In genomic region chr6:108524528-108525218, GRCh38 we compare ENCODE assay signal across 32 cellular contexts. TPM values are rescaled to one million over a fixed set of nuclear protein-coding genes. Genes with fewer than 3 reads are reported as not detected.
A peak's percentile ranks its signal among the peaks of the same experiment; 100 is the strongest.
DNase-seq lines count a peak whose midpoint lies in the region; ATAC-seq, FAIRE-seq and TF ChIP-seq lines count a peak whose summit lies in the region.
"Had no signal": no experiment of that assay in that cellular context is flagged by ENCODE, and none has a peak within 500 bp of the region (broad histone marks: within the 10 kb centered on the region; RNA-seq: fewer than 3 reads in every experiment).

No MANE protein-coding gene starts in this region.

- no peak overlapping the region for H2BK120ac ChIP-seq in neuronal stem cell (ENCODE audit: low read depth, low read length)

- BruUV-seq in PC-3 (replicated peaks; lab: Mats Ljungman, UMichigan): no TSS peak

- H3K27me3 ChIP-seq in GM23248 (replicated peaks; ENCODE audit: insufficient read depth): no peaks in the 10 kb centered on the region
- H3K27me3 ChIP-seq in astrocyte (ENCODE audit: insufficient read depth, low read length): no peaks in the 10 kb centered on the region
- H3K27me3 ChIP-seq in neuronal stem cell (ENCODE audit: control insufficient read depth in 3 of 3, insufficient read depth in 3 of 3, low read depth in 1 of 3, low read length in 3 of 3): no peaks in the 10 kb centered on the region
- no peaks in the 10 kb centered on the region for H3K27me3 ChIP-seq in PC-3 (ENCODE audit: low read length)
- H3K27me3 ChIP-seq: foreskin keratinocyte, ovary, SJSA1, upper lobe of right lung had no signal

- H3K27me3 Mint-ChIP-seq in astrocyte (ENCODE audit: low read depth, unreplicated experiment) (peaks cover 1% of the 10 kb centered on the region), immature natural killer cell (ENCODE audit: low read depth in 3 of 3) (peaks cover 0 to 4% (median 2%) of the 10 kb centered on the region in 3 donors)
- H3K27me3 Mint-ChIP-seq: CD4-positive, CD25-positive, alpha-beta regulatory T cell; dendritic cell treated with granulocyte-macrophage colony-stimulating factor and Interleukin-4, amounts not matched to agents 40 ng/mL and 50 ng/mL, for 4 days; IgD-negative memory B cell; natural killer cell treated with Interleukin-12 subunit alpha and Interleukin-12 subunit beta and Interleukin-15 and Interleukin-18, amount 100 ng/mL, for 72 hours had no signal

- POLR2A ChIA-PET in PC-3 (lab: Charles Lee; ENCODE audit: unreplicated experiment): no interaction called here

- no peak overlapping the region for H2BK15ac ChIP-seq in neuronal stem cell (ENCODE audit: low read length)

- H4K20me1 ChIP-seq in GM23248 (ENCODE audit: insufficient read depth) (no peaks in the 10 kb centered on the region), astrocyte (ENCODE audit: insufficient read depth, low read length) (no peaks in the 10 kb centered on the region), PC-3 (ENCODE audit: low read length) (no peaks in the 10 kb centered on the region)

- H3K4me1 ChIP-seq in GM23248 (ENCODE audit: insufficient read depth) (no peaks in the 10 kb centered on the region), astrocyte (ENCODE audit: insufficient read depth, low read length) (no peaks in the 10 kb centered on the region), neuronal stem cell (ENCODE audit: control insufficient read depth in 2 of 2, insufficient read depth in 1 of 2, low read depth in 1 of 2, low read length in 2 of 2) (peaks cover 6 to 10% of the 10 kb centered on the region in 2 donors), PC-3 (ENCODE audit: insufficient read depth, low read length) (no peaks in the 10 kb centered on the region)
- H3K4me1 ChIP-seq: foreskin keratinocyte, lower lobe of right lung, SJSA1, upper lobe of right lung had no signal

- H3K27ac Mint-ChIP-seq in astrocyte (ENCODE audit: unreplicated experiment): peak overlapping the region; percentile 53
- H3K27ac Mint-ChIP-seq in immature natural killer cell: no peak overlapping the region
- H3K27ac Mint-ChIP-seq: activated CD4-positive, alpha-beta T cell treated with anti-CD3 and anti-CD28 coated beads, Interleukin-2, amount 10 ng/mL, durations not matched to agents 24 days and 14 days; activated naive CD4-positive, alpha-beta T cell treated with anti-CD3 and anti-CD28 coated beads, Interleukin-2, amount 50 U/mL, for 72 hours; CD4-positive, CD25-positive, alpha-beta regulatory T cell; dendritic cell treated with granulocyte-macrophage colony-stimulating factor and Interleukin-4, amounts not matched to agents 40 ng/mL and 50 ng/mL, for 4 days; natural killer cell treated with Interleukin-12 subunit alpha and Interleukin-12 subunit beta and Interleukin-15 and Interleukin-18, amount 100 ng/mL, for 72 hours had no signal

- no peak overlapping the region for H3K4ac ChIP-seq in neuronal stem cell (ENCODE audit: low read length)

- 0 out of 2 replicates have a peak, but pooled peaks cover 4% of the 10 kb centered on the region for H3K36me3 ChIP-seq in GM23248 (ENCODE audit: low read depth)
- H3K36me3 ChIP-seq in astrocyte (ENCODE audit: insufficient read depth, low read length): no peaks in the 10 kb centered on the region
- peaks cover 0 to 5% of the 10 kb centered on the region in 2 donors for H3K36me3 ChIP-seq in neuronal stem cell (replicated peaks in 1 of 2; ENCODE audit: control insufficient read depth in 2 of 2, insufficient read depth in 2 of 2, low read length in 2 of 2)
- H3K36me3 ChIP-seq in PC-3 (ENCODE audit: low read depth, low read length): no peaks in the 10 kb centered on the region
- H3K36me3 ChIP-seq: ovary, SJSA1, upper lobe of right lung, WERI-Rb-1 had no signal

- in situ Hi-C loops in GM23248 (cut with MboI): loop anchor here (5.0 to 25.0 kb wide), 3 partner anchors 410 to 888 kb away; no protein-coding TSS in a partner anchor

- no peak overlapping the region for H4K8ac ChIP-seq in neuronal stem cell (ENCODE audit: low read depth, low read length)

- no peaks in the 10 kb centered on the region for H3K79me1 ChIP-seq in neuronal stem cell (ENCODE audit: low read depth, low read length)

- H3K79me2 ChIP-seq in GM23248 (ENCODE audit: insufficient read depth) (no peaks in the 10 kb centered on the region), astrocyte (ENCODE audit: insufficient read depth, low read length) (no peaks in the 10 kb centered on the region), PC-3 (ENCODE audit: low read length) (no peaks in the 10 kb centered on the region)

- H3F3A ChIP-seq in GM23248 (ENCODE audit: insufficient read depth): no peaks in the 10 kb centered on the region
- no peaks in the 10 kb centered on the region for H3F3A ChIP-seq in PC-3 (ENCODE audit: low read length, unreplicated experiment)

- WGBS in GM23248 (ENCODE audit: low coverage in 1 of 2, low lambda C conversion rate in 2 of 2, missing lambda C conversion rate in 2 of 2), 2 experiments: 81 to 89% methylated on average over 5 of the region's 5 CpGs
- WGBS in neuronal stem cell (ENCODE audit: extremely low coverage in 2 of 2, insufficient read length in 2 of 2, insufficient replicate concordance in 1 of 2), 2 donors: no CpG with 5 or more reads among the region's 5 CpGs

- no peak overlapping the region for H3K14ac ChIP-seq in neuronal stem cell (ENCODE audit: low read length)

- no peak overlapping the region for H3K23ac ChIP-seq in neuronal stem cell (ENCODE audit: low read depth, low read length, poor library complexity)

- no peaks in the 10 kb centered on the region for H3K36me3 Mint-ChIP-seq in astrocyte (ENCODE audit: low read depth, unreplicated experiment)
- H3K36me3 Mint-ChIP-seq in immature natural killer cell: peaks cover 4 to 19% (median 10%) of the 10 kb centered on the region in 3 donors
- H3K36me3 Mint-ChIP-seq: activated naive CD4-positive, alpha-beta T cell treated with anti-CD3 and anti-CD28 coated beads, Interleukin-2, amount 50 U/mL, for 72 hours; natural killer cell treated with Interleukin-12 subunit alpha and Interleukin-12 subunit beta and Interleukin-15 and Interleukin-18, amount 100 ng/mL, for 72 hours had no signal

- CTCF ChIA-PET in PC-3 (lab: Charles Lee): no interaction called here

- H4K91ac ChIP-seq in neuronal stem cell (ENCODE audit: low read depth, low read length, poor library complexity): no peak overlapping the region

- ATAC-seq in PC-3 (no peak), GM18517 (IDR thresholded peaks at IDR 0.05; ENCODE audit: unreplicated experiment) (no peak), GM21529 (IDR thresholded peaks at IDR 0.05; ENCODE audit: unreplicated experiment) (no peak)
- ATAC-seq: activated naive CD4-positive, alpha-beta T cell treated with anti-CD3 and anti-CD28 coated beads, Interleukin-2, amount 50 U/mL, for 72 hours; esophagus mucosa; foreskin keratinocyte; HCT116; lower lobe of right lung; natural killer cell treated with Interleukin-12 subunit alpha and Interleukin-12 subunit beta and Interleukin-15 and Interleukin-18, amount 100 ng/mL, for 72 hours; upper lobe of right lung had no signal

- TF ChIP-seq CTCF in astrocyte (IDR thresholded peaks at IDR 0.05; ENCODE audit: insufficient read depth, low read depth, low read length) (no peak), PC-3 (conservative IDR thresholded peaks at IDR 0.05; ENCODE audit: low read depth, low read length) (no peak)

- no peak overlapping the region for H3K4me3 ChIP-seq in GM23248
- H3K4me3 ChIP-seq in astrocyte (ENCODE audit: insufficient read depth, low read depth, low read length): no peak overlapping the region
- no peak overlapping the region for H3K4me3 ChIP-seq in neuronal stem cell (ENCODE audit: low read length in 2 of 2)
- no peak overlapping the region for H3K4me3 ChIP-seq in PC-3 (ENCODE audit: low read length)
- H3K4me3 ChIP-seq: lower lobe of right lung, ovary, SJSA1, skin epidermis, upper lobe of right lung had no signal

- H2BK5ac ChIP-seq in neuronal stem cell (ENCODE audit: low read length): no peak overlapping the region

- H3K9ac ChIP-seq in GM23248: no peak overlapping the region
- H3K9ac ChIP-seq in astrocyte (ENCODE audit: low read length): no peak overlapping the region
- no peak overlapping the region for H3K9ac ChIP-seq in neuronal stem cell (ENCODE audit: low read depth, low read length, poor library complexity)
- H3K9ac ChIP-seq in PC-3 (ENCODE audit: low read length): no peak overlapping the region

- no peak overlapping the region for H3K27ac ChIP-seq in GM23248
- no peak overlapping the region for H3K27ac ChIP-seq in astrocyte (ENCODE audit: low read depth, low read length)
- H3K27ac ChIP-seq in neuronal stem cell (replicated peaks; ENCODE audit: low read length): peak overlapping the region; percentile 35
- no peak overlapping the region for H3K27ac ChIP-seq in PC-3 (ENCODE audit: low read length)
- H3K27ac ChIP-seq: foreskin keratinocyte, lower lobe of right lung, ovary, SJSA1, skin epidermis, upper lobe of right lung, WERI-Rb-1 had no signal

- H3K4me2 ChIP-seq in GM23248 (ENCODE audit: unreplicated experiment): no peak overlapping the region
- H3K4me2 ChIP-seq in astrocyte (ENCODE audit: low read length): no peak overlapping the region
- H3K4me2 ChIP-seq in neuronal stem cell (ENCODE audit: insufficient read depth, low read length, poor library complexity, severe bottlenecking): no peak overlapping the region
- no peak overlapping the region for H3K4me2 ChIP-seq in PC-3 (ENCODE audit: low read length)

- H2BK12ac ChIP-seq in neuronal stem cell (ENCODE audit: low read length): no peak overlapping the region

- H2AK5ac ChIP-seq in neuronal stem cell (ENCODE audit: low read depth, low read length): no peak overlapping the region

- FAIRE-seq in astrocyte (lab: Jason Lieb, UNC): no peak
- FAIRE-seq: GM18507 had no signal

- no peak overlapping the region for H3K4me3 Mint-ChIP-seq in astrocyte (ENCODE audit: unreplicated experiment)
- no peak overlapping the region for H3K4me3 Mint-ChIP-seq in immature natural killer cell
- H3K4me3 Mint-ChIP-seq: activated CD4-positive, alpha-beta T cell treated with anti-CD3 and anti-CD28 coated beads, Interleukin-2, amount 10 ng/mL, durations not matched to agents 24 days and 14 days; CD4-positive, CD25-positive, alpha-beta regulatory T cell; dendritic cell treated with granulocyte-macrophage colony-stimulating factor and Interleukin-4, amounts not matched to agents 40 ng/mL and 50 ng/mL, for 4 days; IgD-negative memory B cell; natural killer cell treated with Interleukin-12 subunit alpha and Interleukin-12 subunit beta and Interleukin-15 and Interleukin-18, amount 100 ng/mL, for 72 hours had no signal

- H3K9me3 Mint-ChIP-seq in astrocyte (ENCODE audit: unreplicated experiment) (no peaks in the 10 kb centered on the region), immature natural killer cell (no peaks in the 10 kb centered on the region)
- H3K9me3 Mint-ChIP-seq: activated CD4-positive, alpha-beta T cell treated with anti-CD3 and anti-CD28 coated beads, Interleukin-2, amount 10 ng/mL, durations not matched to agents 24 days and 14 days; activated naive CD4-positive, alpha-beta T cell treated with anti-CD3 and anti-CD28 coated beads, Interleukin-2, amount 50 U/mL, for 72 hours; CD4-positive, CD25-positive, alpha-beta regulatory T cell; dendritic cell treated with granulocyte-macrophage colony-stimulating factor and Interleukin-4, amounts not matched to agents 40 ng/mL and 50 ng/mL, for 4 days; IgD-negative memory B cell; natural killer cell treated with Interleukin-12 subunit alpha and Interleukin-12 subunit beta and Interleukin-15 and Interleukin-18, amount 100 ng/mL, for 72 hours had no signal

- peaks cover 8% of the 10 kb centered on the region for H3K4me1 Mint-ChIP-seq in astrocyte (ENCODE audit: low read depth, unreplicated experiment)
- H3K4me1 Mint-ChIP-seq in immature natural killer cell: no peaks in the 10 kb centered on the region
- H3K4me1 Mint-ChIP-seq: activated CD4-positive, alpha-beta T cell treated with anti-CD3 and anti-CD28 coated beads, Interleukin-2, amount 10 ng/mL, durations not matched to agents 24 days and 14 days; CD4-positive, CD25-positive, alpha-beta regulatory T cell; IgD-negative memory B cell had no signal

- H3K9me2 ChIP-seq in GM23248 (ENCODE audit: insufficient read depth) (no peaks in the 10 kb centered on the region), PC-3 (replicated peaks; ENCODE audit: low read length) (no peaks in the 10 kb centered on the region)

- H3K9me3 ChIP-seq in GM23248 (ENCODE audit: low read depth) (no peaks in the 10 kb centered on the region), astrocyte (ENCODE audit: insufficient read depth, low read depth, low read length) (no peaks in the 10 kb centered on the region), neuronal stem cell (replicated peaks in 1 of 2; ENCODE audit: control insufficient read depth in 2 of 2, insufficient read depth in 1 of 2, low read depth in 1 of 2, low read length in 2 of 2) (no peaks in the 10 kb centered on the region), PC-3 (ENCODE audit: low read length) (no peaks in the 10 kb centered on the region)
- H3K9me3 ChIP-seq: lower lobe of right lung, ovary, SJSA1, upper lobe of right lung had no signal

- H2AFZ ChIP-seq in GM23248: no peak overlapping the region
- H2AFZ ChIP-seq in astrocyte (ENCODE audit: low read depth, low read length): no peak overlapping the region
- H2AFZ ChIP-seq in neuronal stem cell (ENCODE audit: low read length): peak overlapping the region; percentile 5
- no peak overlapping the region for H2AFZ ChIP-seq in PC-3 (ENCODE audit: low read length)

- H3K18ac ChIP-seq in neuronal stem cell (ENCODE audit: low read length): no peak overlapping the region

- DNase-seq in GM23248 (peak; percentile 8), astrocyte (ENCODE audit: low read depth) (peak; percentile 10), hepatic stellate cell (ENCODE audit: low spot score) (peak; percentile 14), neuronal stem cell (ENCODE audit: low spot score) (no peak), immature natural killer cell (no peak), PC-3 (no peak)
- DNase-seq: activated CD4-positive, alpha-beta T cell treated with anti-CD3 and anti-CD28 coated beads, Interleukin-2, amount 10 ng/mL, durations not matched to agents 24 days and 14 days; activated CD8-positive, alpha-beta memory T cell treated with anti-CD3 and anti-CD28 coated beads for 24 hours; AML-193; aorta; CD4-positive, CD25-positive, alpha-beta regulatory T cell; central memory CD4-positive, alpha-beta T cell; foreskin keratinocyte; head of caudate nucleus; lower lobe of right lung; NCI-H1694; ovary; stimulated activated naive CD4-positive, alpha-beta T cell; T1000; upper lobe of right lung; WERI-Rb-1 had no signal

- intact Hi-C loops in PC-3 (cut with micrococcal nuclease): loop anchor here (5.0 kb wide), 1 partner anchor 542 kb away; no protein-coding TSS in a partner anchor

RNA-seq across cellular contexts. Expression of gene FOXO3, which starts 36.0 kb away (rescaled TPM):
- total RNA-seq in GM23248 (2014; rRNA removed; shearing (Covaris generic)): 35.7 and 36.6 TPM in 2 replicates
- polyA plus RNA-seq in GM23248 (2016; fragmentation: Nextera tagmentation; extraction: Ambion mirVana) (17.9 and 19.7 TPM in 2 replicates), immature natural killer cell (10 to 100 TPM; 20.3 to 41.3 (median 36.4) TPM)
- total RNA-seq in astrocyte (35.0 and 37.3 TPM in 2 replicates), PC-3 (2014; rRNA removed) (12.8 and 19.9 TPM in 2 replicates)
- polyA plus RNA-seq in neuronal stem cell (2013, experiment 1 of 2): 15.5 TPM
- 16.5 TPM for polyA plus RNA-seq in neuronal stem cell (2013, experiment 2 of 2)

Comparison
In these comparisons a context has a peak if more than half of its experiments do, and no peak if none do; other contexts are left out.
1. DNase-seq: peak in GM23248 (single experiment), astrocyte (single experiment) and hepatic stellate cell (single experiment); none in neuronal stem cell (single experiment), immature natural killer cell (0 of 3) and PC-3 (single experiment).